ENCODE assay signal across 15 cellular contexts in the genomic region with DNA sequence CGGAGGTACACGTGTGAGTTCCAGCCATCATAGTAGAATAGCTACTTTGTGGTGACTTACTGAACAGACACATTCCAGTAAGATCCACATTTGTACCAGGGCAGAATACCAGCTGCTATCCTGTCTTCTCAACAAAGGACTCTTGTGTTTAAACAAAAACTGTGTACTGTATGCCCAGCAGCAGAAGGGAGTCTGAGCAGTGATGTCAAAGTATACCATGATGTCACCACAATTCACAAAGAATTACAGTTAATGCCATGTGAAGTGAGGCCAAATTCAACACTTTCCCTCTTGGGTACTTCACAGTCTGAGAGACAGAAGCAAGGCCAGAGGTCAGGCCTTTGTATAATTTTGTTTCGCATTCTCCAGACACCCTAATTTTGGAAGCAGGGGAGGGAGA.
DNase-seq lines count a peak whose midpoint lies in the region; ATAC-seq and TF ChIP-seq lines count a peak whose summit lies in the region.
"Had no signal": no experiment of that assay in that cellular context is flagged by ENCODE, and none has a peak within 500 bp of the region (broad histone marks: within the 10 kb centered on the region; RNA-seq: fewer than 3 reads in every experiment).

No MANE protein-coding gene starts in this region.

- in situ Hi-C loops in astrocyte of the spinal cord (cut with HindIII; ENCODE audit: low sequenced_read_pairs) = no loop called here

- peak; percentile 88 for DNase-seq in DMS153 (lab: John Stamatoyannopoulos, UW)
- DNase-seq in NCI-H146 (lab: John Stamatoyannopoulos, UW) = peak; percentile 75
- peak; percentile 61 for DNase-seq in astrocyte of the spinal cord (ENCODE audit: low read depth, low spot score)
- DNase-seq in middle frontal gyrus (ENCODE audit: extremely low spot score, low spot score) = peak; percentile 42
- DNase-seq in stimulated activated naive CD8-positive, alpha-beta T cell treated with anti-CD3 and anti-CD28 coated beads, Interleukin-15, amount 100 ng/mL, for 72 hours = no peak
- no peak for DNase-seq in effector CD4-positive, alpha-beta T cell
- DNase-seq: brain microvascular endothelial cell; NCI-H510A; small intestine; stimulated activated naive CD4-positive, alpha-beta T cell had no signal

- no peak overlapping the region for H3K4me3 Mint-ChIP-seq in stimulated activated naive CD8-positive, alpha-beta T cell treated with anti-CD3 and anti-CD28 coated beads, Interleukin-15, amount 100 ng/mL, for 72 hours
- H3K4me3 Mint-ChIP-seq: GM23338 had no signal

- H3K9me3 Mint-ChIP-seq in stimulated activated naive CD8-positive, alpha-beta T cell treated with anti-CD3 and anti-CD28 coated beads, Interleukin-15, amount 100 ng/mL, for 72 hours = peaks cover 0 to 5% of the 10 kb centered on the region in 2 donors
- H3K9me3 Mint-ChIP-seq: GM23338 had no signal

- TF ChIP-seq CTCF in astrocyte of the spinal cord (IDR thresholded peaks at IDR 0.05; ENCODE audit: low read depth, low read length) = no peak

- H3K27ac Mint-ChIP-seq in stimulated activated naive CD8-positive, alpha-beta T cell treated with anti-CD3 and anti-CD28 coated beads, Interleukin-15, amount 100 ng/mL, for 72 hours = no peak overlapping the region
- H3K27ac Mint-ChIP-seq: GM23338 had no signal

- no peak overlapping the region for H3K4me3 ChIP-seq in astrocyte of the spinal cord (ENCODE audit: low read depth, low read length)
- H3K4me3 ChIP-seq: GM23338, vagina had no signal

- no peak for ATAC-seq in stimulated activated naive CD8-positive, alpha-beta T cell treated with anti-CD3 and anti-CD28 coated beads, Interleukin-15, amount 100 ng/mL, for 72 hours
- ATAC-seq in HG03045 (IDR thresholded peaks at IDR 0.05; ENCODE audit: unreplicated experiment) (no peak), GM21526 (IDR thresholded peaks at IDR 0.05; ENCODE audit: low FRiP score, unreplicated experiment) (no peak)
- ATAC-seq: GM23338, Panc1 had no signal

- H3K4me1 Mint-ChIP-seq in stimulated activated naive CD8-positive, alpha-beta T cell treated with anti-CD3 and anti-CD28 coated beads, Interleukin-15, amount 100 ng/mL, for 72 hours = no peaks in the 10 kb centered on the region

- no peaks in the 10 kb centered on the region for H3K27me3 Mint-ChIP-seq in stimulated activated naive CD8-positive, alpha-beta T cell treated with anti-CD3 and anti-CD28 coated beads, Interleukin-15, amount 100 ng/mL, for 72 hours

Comparison
In these comparisons a context has a peak if more than half of its experiments do, and no peak if none do; other contexts are left out.
1. DNase-seq: peak in DMS153 (single experiment), NCI-H146 (single experiment), astrocyte of the spinal cord (single experiment) and middle frontal gyrus (single experiment); none in stimulated activated naive CD8-positive, alpha-beta T cell treated with anti-CD3 and anti-CD28 coated beads, Interleukin-15, amount 100 ng/mL, for 72 hours (0 of 2) and effector CD4-positive, alpha-beta T cell (single experiment).